In genomic region chr16:49849709-49850108, GRCh38 we compare ENCODE assay signal across 19 cellular contexts. TPM values are rescaled to one million over a fixed set of nuclear protein-coding genes. Genes with fewer than 3 reads are reported as not detected.
DNase-seq lines count a peak whose midpoint lies in the region; ATAC-seq and TF ChIP-seq lines count a peak whose summit lies in the region.
"Had no signal": no experiment of that assay in that cellular context is flagged by ENCODE, and none has a peak within 500 bp of the region (broad histone marks: within the 10 kb centered on the region; RNA-seq: fewer than 3 reads in every experiment).

No MANE protein-coding gene starts in this region.

- H3K9me2 ChIP-seq in hepatocyte (replicated peaks; ENCODE audit: insufficient read depth) = no peaks in the 10 kb centered on the region

- H2AFZ ChIP-seq in hepatocyte = no peak overlapping the region

- in situ Hi-C loops in HAP-1 (cut with MboI; ENCODE audit: low sequenced_read_pairs) = no loop called here

- peak; percentile 32 to 49 for DNase-seq in HAP-1 (ENCODE audit: low spot score in 2 of 2)
- peak; percentile 30 for DNase-seq in NCI-H69 (lab: John Stamatoyannopoulos, UW)
- no peak for DNase-seq in hepatocyte (ENCODE audit: low spot score)
- no peak for DNase-seq in psoas muscle
- DNase-seq in NCI-H1694 treated with DMSO at 0.1 percent for 48 hours (lab: John Stamatoyannopoulos, UW) = no peak
- DNase-seq in NCI-H2081 treated with DMSO at 0.1 percent for 48 hours (lab: John Stamatoyannopoulos, UW) = no peak
- DNase-seq: ACHN, MV-4-11, NCI-H1436 treated with DMSO at 0.1 percent for 48 hours, NCI-H2081, NCI-H226, NCI-H524, SW 1271 had no signal

- peaks cover 42% of the 10 kb centered on the region for H4K20me1 ChIP-seq in hepatocyte (ENCODE audit: insufficient read depth, poor library complexity, severe bottlenecking)

- TF ChIP-seq CTCF in hepatocyte (IDR thresholded peaks at IDR 0.05; ENCODE audit: poor library complexity) (no peak), psoas muscle (IDR thresholded peaks at IDR 0.05) (no peak)

- no peaks in the 10 kb centered on the region for H3K36me3 ChIP-seq in HAP-1 (replicated peaks)
- no peaks in the 10 kb centered on the region for H3K36me3 ChIP-seq in hepatocyte (replicated peaks; ENCODE audit: insufficient read depth, low read depth)
- H3K36me3 ChIP-seq in psoas muscle (ENCODE audit: insufficient read depth in 1 of 2, low read depth in 1 of 2) = no peaks in the 10 kb centered on the region
- H3K36me3 ChIP-seq: SJSA1 had no signal

- 58% methylated on average over 9 of the region's 9 CpGs for WGBS in hepatocyte (ENCODE audit: low lambda C conversion rate, missing lambda C conversion rate)
- WGBS in psoas muscle, 3 donors = 73 to 78% (median 75%) methylated on average over 9 of the region's 9 CpGs

- H3K4me2 ChIP-seq in hepatocyte = peak overlapping the region; percentile 29
- H3K4me2 ChIP-seq: KMS-11 had no signal

- H3K27me3 ChIP-seq in HAP-1 (ENCODE audit: low read depth) = no peaks in the 10 kb centered on the region
- no peaks in the 10 kb centered on the region for H3K27me3 ChIP-seq in hepatocyte
- no peaks in the 10 kb centered on the region for H3K27me3 ChIP-seq in psoas muscle (ENCODE audit: insufficient read depth in 3 of 3, low read length in 2 of 3)
- H3K27me3 ChIP-seq: SJSA1 had no signal

- intact Hi-C loops in psoas muscle (cut with DNase I) = loop anchor here in 1 of 2 donors (2.0 to 10.0 kb wide), 2 partner anchors 13 to 1505 kb away; no protein-coding TSS in a partner anchor

- no peak overlapping the region for H3K27ac ChIP-seq in hepatocyte
- peak overlapping the region; percentile 59 for H3K27ac ChIP-seq in psoas muscle
- H3K27ac ChIP-seq: KMS-11, SJSA1 had no signal

- H3K4me3 ChIP-seq in HAP-1 (no peak overlapping the region), hepatocyte (no peak overlapping the region), psoas muscle (no peak overlapping the region)
- H3K4me3 ChIP-seq: SJSA1 had no signal

- no peaks in the 10 kb centered on the region for H3K9me3 ChIP-seq in HAP-1
- H3K9me3 ChIP-seq in hepatocyte (ENCODE audit: low read depth) = no peaks in the 10 kb centered on the region
- H3K9me3 ChIP-seq in psoas muscle = no peaks in the 10 kb centered on the region
- H3K9me3 ChIP-seq: SJSA1 had no signal

- H3K79me2 ChIP-seq in hepatocyte = peaks cover 92% of the 10 kb centered on the region

- ATAC-seq in psoas muscle = no peak
- ATAC-seq in HG03378 (IDR thresholded peaks at IDR 0.05; ENCODE audit: unreplicated experiment) = no peak
- ATAC-seq: Panc1 had no signal

- peaks cover 8% of the 10 kb centered on the region for H3K4me1 ChIP-seq in HAP-1
- peaks cover 45% of the 10 kb centered on the region for H3K4me1 ChIP-seq in hepatocyte (ENCODE audit: insufficient read depth)
- H3K4me1 ChIP-seq in psoas muscle = peaks cover 52% of the 10 kb centered on the region

RNA-seq across cellular contexts. Expression of gene ZNF423, which starts 6.2 kb away (rescaled TPM):
- total RNA-seq in hepatocyte (7.6 and 11.8 TPM in 2 replicates), psoas muscle (10 to 100 TPM; 14.4 to 30.7 (median 20.6) TPM)
- polyA plus RNA-seq in hepatocyte (9.6 and 11.3 TPM in 2 replicates), psoas muscle (1 to 10 TPM; 2.3 to 5.4 (median 4.4) TPM)
- total RNA-seq: HT-29 had no signal
- polyA plus RNA-seq: CD14-positive monocyte had no signal

Comparison
In these comparisons a context has a peak if more than half of its experiments do, and no peak if none do; other contexts are left out.
1. DNase-seq: peak in HAP-1 (2 of 2) and NCI-H69 (single experiment); none in hepatocyte (single experiment), psoas muscle (0 of 2), NCI-H1694 treated with DMSO at 0.1 percent for 48 hours (single experiment) and NCI-H2081 treated with DMSO at 0.1 percent for 48 hours (single experiment).